In genomic region chr2:18548618-18549017, GRCh38 we compare ENCODE assay signal across 1 cellular context.
TF ChIP-seq lines count a peak whose summit lies in the region.

No MANE protein-coding gene starts in this region.

TF ChIP-seq in K562, 482 proteins besides CTCF, POLR2A, EP300 and RAD21 (continued from another document):
- TF ChIP-seq ZNF592 (IDR thresholded peaks at IDR 0.05) (no peak), ZNF717 (CRISPR knock-in tag; IDR thresholded peaks at IDR 0.05) (no peak), CEBPB (tag; IDR thresholded peaks at IDR 0.05) (no peak), STAT5B (CRISPR knock-in tag; IDR thresholded peaks at IDR 0.05) (no peak), ATF7 (IDR thresholded peaks at IDR 0.05) (no peak), ZNF780A (CRISPR knock-in tag; IDR thresholded peaks at IDR 0.05) (no peak), POLR3A (IDR thresholded peaks at IDR 0.05; ENCODE audit: borderline replicate concordance, extremely low read depth, insufficient read depth, insufficient read length) (no peak), SUPT5H (IDR thresholded peaks at IDR 0.05) (no peak), CCNT2 (IDR thresholded peaks at IDR 0.05; ENCODE audit: borderline replicate concordance, extremely low read depth, insufficient read length, low read depth, low read length) (no peak), MXD1 (CRISPR knock-in tag; IDR thresholded peaks at IDR 0.05; ENCODE audit: borderline replicate concordance, poor library complexity, severe bottlenecking) (no peak), CBFB (CRISPR knock-in tag; IDR thresholded peaks at IDR 0.05) (no peak), HOXB6 (CRISPR knock-in tag; IDR thresholded peaks at IDR 0.05; ENCODE audit: borderline replicate concordance) (no peak), CLOCK (CRISPR knock-in tag; IDR thresholded peaks at IDR 0.05; ENCODE audit: borderline replicate concordance) (no peak), ZNF121 (CRISPR knock-in tag; conservative IDR thresholded peaks at IDR 0.05) (no peak), PRDM10 (IDR thresholded peaks at IDR 0.05; ENCODE audit: partially characterized antibody) (no peak)
